19 cellular contexts compared by ENCODE assay signal in the genomic region with DNA sequence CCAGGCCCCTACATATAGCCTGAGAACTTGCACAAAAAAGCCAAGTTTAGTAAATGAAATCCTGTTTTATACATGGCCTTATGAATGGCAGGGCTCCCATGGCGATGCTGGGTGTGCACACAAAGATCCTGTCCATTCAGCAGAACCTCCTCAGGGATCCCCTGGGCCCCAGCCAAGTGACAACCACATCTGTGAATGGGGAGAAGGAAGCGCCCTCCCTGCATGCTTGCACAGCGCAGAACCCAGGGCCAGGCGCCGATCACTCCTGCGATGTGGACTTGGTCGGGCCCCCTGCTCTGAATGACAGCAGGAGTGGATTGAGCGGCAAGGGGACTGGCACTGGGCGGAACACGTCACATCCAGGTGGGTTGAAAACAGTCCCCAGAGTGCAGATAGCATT. TPM values are rescaled to one million over a fixed set of nuclear protein-coding genes. Genes with fewer than 3 reads are reported as not detected.
DNase-seq lines count a peak whose midpoint lies in the region; ATAC-seq, FAIRE-seq and TF ChIP-seq lines count a peak whose summit lies in the region.
"Had no signal": no experiment of that assay in that cellular context is flagged by ENCODE, and none has a peak within 500 bp of the region (broad histone marks: within the 10 kb centered on the region; RNA-seq: fewer than 3 reads in every experiment).

No MANE protein-coding gene starts in this region.

- no peaks in the 10 kb centered on the region for H3K9me3 Mint-ChIP-seq in T-helper 2 cell treated with Interferon-gamma antibody and Interleukin-4, amounts not matched to agents 5 μg/mL and 100 μg/mL, for 36 hours
- H3K9me3 Mint-ChIP-seq: activated B cell treated with CpG ODN at 0.5 μM for 24 hours; activated naive CD4-positive, alpha-beta T cell treated with anti-CD3 and anti-CD28 coated beads, Interleukin-2, amount 50 U/mL, for 24 hours; natural killer cell had no signal

- BruUV-seq in GM12878 (replicated peaks; lab: Mats Ljungman, UMichigan) = no TSS peak

- H3K27ac ChIP-seq in GM12878 (ENCODE audit: control insufficient read depth, insufficient read depth) (no peak overlapping the region), lung (ENCODE audit: low read depth in 1 of 2, low read length in 1 of 2) (peak overlapping the region in 1 of 2 donors; percentile 62), transverse colon (peak overlapping the region in 2 of 4 donors; percentile 1 to 38)

- H3K27me3 ChIP-seq in GM12878 (replicated peaks in 1 of 2; ENCODE audit: control insufficient read depth in 2 of 2, insufficient read depth in 2 of 2, low read length in 1 of 2) (peaks cover 0 to 1% of the 10 kb centered on the region in 2 experiments; a peak in 2 of 4 replicates), lung (ENCODE audit: control insufficient read depth, insufficient read depth) (no peaks in the 10 kb centered on the region), transverse colon (no peaks in the 10 kb centered on the region)

- no peak for FAIRE-seq in GM12878 (lab: Jason Lieb, UNC)
- FAIRE-seq: D721Med had no signal

- H3K4me3 Mint-ChIP-seq in T-helper 2 cell treated with Interferon-gamma antibody and Interleukin-4, amounts not matched to agents 5 μg/mL and 100 μg/mL, for 36 hours = no peak overlapping the region
- H3K4me3 Mint-ChIP-seq: activated B cell treated with CpG ODN at 0.5 μM for 24 hours; activated naive CD4-positive, alpha-beta T cell treated with anti-CD3 and anti-CD28 coated beads, Interleukin-2, amount 50 U/mL, for 24 hours; natural killer cell had no signal

- H3K4me3 ChIP-seq in GM12878 = no peak overlapping the region
- no peak overlapping the region for H3K4me3 ChIP-seq in lung
- H3K4me3 ChIP-seq in transverse colon = no peak overlapping the region
- H3K4me3 ChIP-seq: skin epidermis had no signal

- no peaks in the 10 kb centered on the region for H3K4me1 Mint-ChIP-seq in T-helper 2 cell treated with Interferon-gamma antibody and Interleukin-4, amounts not matched to agents 5 μg/mL and 100 μg/mL, for 36 hours (ENCODE audit: low read depth)
- H3K4me1 Mint-ChIP-seq: natural killer cell had no signal

- CTCF ChIA-PET in GM12878 (lab: Yijun Ruan, JAX) = interaction anchor here (1.7 to 15.4 kb wide), 2 partner anchors 22 to 105 kb away, joined by 3 to 261 read pairs; a partner anchor contains a TSS

- no peak overlapping the region for H3K27ac Mint-ChIP-seq in T-helper 2 cell treated with Interferon-gamma antibody and Interleukin-4, amounts not matched to agents 5 μg/mL and 100 μg/mL, for 36 hours
- H3K27ac Mint-ChIP-seq: activated B cell treated with CpG ODN at 0.5 μM for 24 hours; activated naive CD4-positive, alpha-beta T cell treated with anti-CD3 and anti-CD28 coated beads, Interleukin-2, amount 50 U/mL, for 24 hours; natural killer cell had no signal

- no peak overlapping the region for H3K9ac ChIP-seq in GM12878 (ENCODE audit: control insufficient read depth, insufficient read depth, low read length)

- intact Hi-C loops in GM12878 (cut with micrococcal nuclease; ENCODE audit: unreplicated experiment) = no loop called here
- intact Hi-C loops in transverse colon (cut with DNase I; ENCODE audit: low total_unique reads) = no loop called here

- SMC1A ChIA-PET in GM12878 (lab: Charles Lee; ENCODE audit: uncharacterized antibody, unreplicated experiment) = interaction anchor here (11.6 kb wide), 1 partner anchor 32 kb away, joined by 180 read pairs; no protein-coding TSS in a partner anchor

- WGBS in GM12878 (ENCODE audit: insufficient coverage, insufficient replicate concordance, low lambda C conversion rate, missing lambda C conversion rate) = 75% methylated on average over 10 of the region's 10 CpGs
- WGBS in lung, 2 donors = 65 to 66% methylated on average over 10 of the region's 10 CpGs
- WGBS in transverse colon (ENCODE audit: low coverage in 1 of 2), 2 donors = 71% methylated on average over 10 of the region's 10 CpGs; no CpG with 5 or more reads in 1 of the 2 donors

- TF ChIP-seq CTCF in GM12878 (IDR thresholded peaks at IDR 0.05 in 2 of 3, conservative IDR thresholded peaks at IDR 0.05 in 1 of 3; ENCODE audit: control insufficient read depth in 2 of 3, extremely low read depth in 1 of 3, insufficient read depth in 1 of 3, low read depth in 3 of 3, low read length in 3 of 3) = no peak
- TF ChIP-seq CTCF in lung (IDR thresholded peaks at IDR 0.05; ENCODE audit: control extremely low read depth, extremely low read depth) = no peak
- no peak for TF ChIP-seq CTCF in transverse colon (IDR thresholded peaks at IDR 0.05)
- TF ChIP-seq CTCF in GM13976 (IDR thresholded peaks at IDR 0.05; ENCODE audit: borderline replicate concordance, control extremely low read depth, extremely low read depth, insufficient read depth, missing control alignments) = no peak

- H3K4me1 ChIP-seq in GM12878 (ENCODE audit: control insufficient read depth, insufficient read depth, low read length) (0 out of 2 replicates have a peak, but pooled peaks cover 3% of the 10 kb centered on the region), lung (ENCODE audit: control insufficient read depth in 2 of 2, insufficient read depth in 2 of 2, low read length in 2 of 2) (peaks cover 4 to 32% of the 10 kb centered on the region in 2 donors), transverse colon (peaks cover 23 to 64% (median 37%) of the 10 kb centered on the region in 4 donors)

- peak; percentile 55 for DNase-seq in NCI-H82 (lab: John Stamatoyannopoulos, UW)
- DNase-seq in NCI-H82 treated with DMSO at 0.1 percent for 48 hours (lab: John Stamatoyannopoulos, UW; ENCODE audit: unreplicated experiment) = no peak
- DNase-seq in GM12878 (ENCODE audit: low read depth, low spot score) = no peak
- DNase-seq in lung (ENCODE audit: low spot score) = peak; percentile 52
- DNase-seq in transverse colon = peak; percentile 39
- DNase-seq in NCI-H1417 (lab: John Stamatoyannopoulos, UW) = no peak
- DNase-seq in T-helper 2 cell treated with Interferon-gamma antibody and Interleukin-4, amounts not matched to agents 5 μg/mL and 100 μg/mL, for 36 hours (ENCODE audit: low spot score) = no peak
- no peak for DNase-seq in GM13976 (ENCODE audit: low spot score)
- DNase-seq: activated B cell treated with CpG ODN at 0.5 μM for 24 hours; activated CD8-positive, alpha-beta memory T cell treated with anti-CD3 and anti-CD28 coated beads, Interleukin-2, amount 50 U/mL, for 4 hours; central memory CD4-positive, alpha-beta T cell; erythroblast; natural killer cell; NCI-H2227 treated with DMSO at 0.1 percent for 48 hours; OCI-M1 had no signal

- no peak overlapping the region for H2AFZ ChIP-seq in GM12878 (ENCODE audit: control insufficient read depth, low read depth, low read length)

- H3K79me2 ChIP-seq in GM12878 (ENCODE audit: control insufficient read depth, insufficient read depth, low read length) = no peaks in the 10 kb centered on the region

- TF ChIP-seq RAD21 in GM12878 (IDR thresholded peaks at IDR 0.05; ENCODE audit: insufficient read depth, low read depth, low read length) = no peak

- H3K9me3 ChIP-seq in GM12878 (replicated peaks; ENCODE audit: control insufficient read depth, insufficient read depth, low read length) = no peaks in the 10 kb centered on the region
- no peaks in the 10 kb centered on the region for H3K9me3 ChIP-seq in lung (ENCODE audit: control insufficient read depth in 2 of 2, insufficient read depth in 1 of 2, low read length in 1 of 2)
- H3K9me3 ChIP-seq in transverse colon = no peaks in the 10 kb centered on the region

- H3K27me3 Mint-ChIP-seq in T-helper 2 cell treated with Interferon-gamma antibody and Interleukin-4, amounts not matched to agents 5 μg/mL and 100 μg/mL, for 36 hours (ENCODE audit: low read depth) = peaks cover 2% of the 10 kb centered on the region
- H3K27me3 Mint-ChIP-seq: activated naive CD4-positive, alpha-beta T cell treated with anti-CD3 and anti-CD28 coated beads, Interleukin-2, amount 50 U/mL, for 24 hours had no signal

- H3K36me3 ChIP-seq in GM12878 (ENCODE audit: control insufficient read depth in 2 of 2, insufficient read depth in 2 of 2, low read length in 1 of 2) (peaks cover 0 to 5% of the 10 kb centered on the region in 2 experiments; a peak in 1 of 4 replicates), lung (ENCODE audit: control insufficient read depth in 2 of 2, insufficient read depth in 2 of 2, low read length in 2 of 2) (peaks cover 0 to 1% of the 10 kb centered on the region in 2 donors), transverse colon (no peaks in the 10 kb centered on the region)

- RAD21 ChIA-PET in GM12878 (lab: Charles Lee; ENCODE audit: unreplicated experiment) = interaction anchor here (7.9 kb wide), 1 partner anchor 33 kb away, joined by 254 read pairs; no protein-coding TSS in a partner anchor

- in situ Hi-C loops in GM12878 (cut with MboI) (no loop called here), transverse colon (cut with MboI; ENCODE audit: low pct_ligation_motif_present in 1 of 4, low pct_unique_long_range_greater_than_20kb in 1 of 4, low sequenced_read_pairs in 3 of 4) (loop anchor here in 1 of 4 donors (5.0 kb wide), 1 partner anchor 33 kb away; no protein-coding TSS in a partner anchor), GM13976 (cut with MboI; ENCODE audit: low sequenced_read_pairs, unreplicated experiment) (no loop called here)

- no peak overlapping the region for H3K4me2 ChIP-seq in GM12878 (ENCODE audit: control insufficient read depth, insufficient read depth)

- H4K20me1 ChIP-seq in GM12878 (ENCODE audit: control insufficient read depth, insufficient read depth) = no peaks in the 10 kb centered on the region

- POLR2A ChIA-PET in GM12878 (lab: Charles Lee) = no interaction called here

- H3K36me3 Mint-ChIP-seq in T-helper 2 cell treated with Interferon-gamma antibody and Interleukin-4, amounts not matched to agents 5 μg/mL and 100 μg/mL, for 36 hours (ENCODE audit: low read depth) = peaks cover under 1% of the 10 kb centered on the region
- H3K36me3 Mint-ChIP-seq: activated naive CD4-positive, alpha-beta T cell treated with anti-CD3 and anti-CD28 coated beads, Interleukin-2, amount 50 U/mL, for 24 hours; natural killer cell had no signal

- peak; percentile 10; the same call in 1 of the 2 replicates for TF ChIP-seq POLR2A in GM12878 (IDR thresholded peaks at IDR 0.05; ENCODE audit: low read depth, low read length)
- TF ChIP-seq POLR2A in transverse colon (IDR thresholded peaks at IDR 0.05) = no peak

- TF ChIP-seq EP300 in GM12878 (IDR thresholded peaks at IDR 0.05; ENCODE audit: borderline replicate concordance in 1 of 2, control insufficient read depth in 1 of 2, low read depth in 2 of 2, low read length in 2 of 2) (no peak), transverse colon (IDR thresholded peaks at IDR 0.05; ENCODE audit: low read depth) (no peak)

- ATAC-seq in GM12878 (no peak), lung (ENCODE audit: insufficient read depth, low FRiP score) (no peak)
- ATAC-seq: left colon, natural killer cell had no signal

RNA-seq across cellular contexts. Expression of a gene that starts 4.5 kb away (rescaled TPM):
- 3.5 and 4.6 TPM in 2 replicates for total RNA-seq in GM12878 (2013; cell fraction: nucleolus; rRNA removed)
- total RNA-seq in GM12878 (2014; rRNA removed) = 0.44 TPM in 1 of 2 replicates, not detected in the other
- total RNA-seq in GM12878 (2014; rRNA removed; fragmentation: Illumina TruSeq; extraction: Trizol) = 0.23 TPM in 1 of 2 replicates, not detected in the other
- 0.66 and 1.2 TPM in 2 replicates for total RNA-seq in GM12878 (2021)
- 0.13 TPM for polyA plus RNA-seq in GM12878 (2011; ENCODE audit: low read depth)
- polyA plus RNA-seq in GM12878 (2011; rRNA removed) = 0.03 TPM in 1 of 2 replicates, not detected in the other
- 0.08 TPM in 1 of 2 replicates, not detected in the other for polyA plus RNA-seq in GM12878 (2011; cell fraction: cytosol; rRNA removed)
- polyA plus RNA-seq in GM12878 (2011; cell fraction: nucleus; rRNA removed) = 0.41 and 0.58 TPM in 2 replicates
- 0.88 and 1.3 TPM in 2 replicates for polyA plus RNA-seq in GM12878 (2012)
- polyA plus RNA-seq in GM12878 (2014; fragmentation: Illumina TruSeq; extraction: Trizol) = 0.06 TPM in 1 of 2 replicates, not detected in the other
- under 1 TPM in 1 of 2 experiments, not detected in 1; 0.07 TPM for polyA plus RNA-seq in GM12878 (2014; fragmentation: Nextera tagmentation; extraction: Ambion mirVana)
- 0.12 and 0.41 TPM in 2 replicates for polyA plus RNA-seq in GM12878 (2014; rRNA removed)
- under 1 TPM; 0.09 to 0.13 TPM for polyA plus RNA-seq in GM12878 (2016; fragmentation: Nextera tagmentation; extraction: Ambion mirVana)
- polyA minus RNA-seq in GM12878 (2011; rRNA and poly(A)+ RNA removed) = 0.46 TPM in 1 of 2 replicates, not detected in the other
- 0.53 TPM in 1 of 2 replicates, not detected in the other for polyA minus RNA-seq in GM12878 (2011; cell fraction: cytosol; rRNA and poly(A)+ RNA removed)
- polyA minus RNA-seq in GM12878 (2011; cell fraction: nucleus; rRNA and poly(A)+ RNA removed) = 0.12 TPM in 1 of 2 replicates, not detected in the other
- 10 to 100 TPM in 1 of 2 donors, 1 to 10 TPM in 1; 9.2 to 28.9 TPM for total RNA-seq in lung
- 10 to 100 TPM; 23.4 to 35.0 TPM for polyA plus RNA-seq in lung
- total RNA-seq in transverse colon = 10 to 100 TPM in 3 of 4 donors, 1 to 10 TPM in 1; 9.1 to 22.7 (median 14.5) TPM

RNA-seq across cellular contexts. Expression of a gene that starts 23.4 kb away (rescaled TPM):
- 54.0 and 61.9 TPM in 2 replicates for total RNA-seq in GM12878 (2013; cell fraction: nucleolus; rRNA removed)
- total RNA-seq in GM12878 (2014; rRNA removed) (34.0 and 36.2 TPM in 2 replicates), GM12878 (2014; rRNA removed; fragmentation: Illumina TruSeq; extraction: Trizol) (27.5 and 27.9 TPM in 2 replicates), GM12878 (2021) (49.2 and 57.3 TPM in 2 replicates), lung (10 to 100 TPM; 44.6 to 53.2 TPM), transverse colon (10 to 100 TPM; 29.1 to 50.9 (median 37.6) TPM)
- polyA plus RNA-seq in GM12878 (2011; ENCODE audit: low read depth) = 20.0 TPM
- polyA plus RNA-seq in GM12878 (2011; rRNA removed) (24.3 and 29.4 TPM in 2 replicates), GM12878 (2014; fragmentation: Illumina TruSeq; extraction: Trizol) (44.0 and 54.1 TPM in 2 replicates), GM12878 (2014; fragmentation: Nextera tagmentation; extraction: Ambion mirVana) (10 to 100 TPM; 14.7 to 15.0 TPM), GM12878 (2014; rRNA removed) (32.0 and 33.1 TPM in 2 replicates), GM12878 (2016; fragmentation: Nextera tagmentation; extraction: Ambion mirVana) (10 to 100 TPM; 56.8 to 60.0 TPM), lung (10 to 100 TPM; 21.5 to 25.0 TPM)
- polyA plus RNA-seq in GM12878 (2011; cell fraction: cytosol; rRNA removed) = 40.3 and 53.9 TPM in 2 replicates
- 79.8 and 81.5 TPM in 2 replicates for polyA plus RNA-seq in GM12878 (2011; cell fraction: nucleus; rRNA removed)
- polyA plus RNA-seq in GM12878 (2012) = 37.2 and 38.7 TPM in 2 replicates
- polyA minus RNA-seq in GM12878 (2011; rRNA and poly(A)+ RNA removed) = 28.1 and 45.1 TPM in 2 replicates
- 15.8 and 23.3 TPM in 2 replicates for polyA minus RNA-seq in GM12878 (2011; cell fraction: cytosol; rRNA and poly(A)+ RNA removed)
- 19.9 and 34.4 TPM in 2 replicates for polyA minus RNA-seq in GM12878 (2011; cell fraction: nucleus; rRNA and poly(A)+ RNA removed)

RNA-seq across cellular contexts. Expression of a gene that starts 44.3 kb away (rescaled TPM):
- 0.79 and 1.3 TPM in 2 replicates for total RNA-seq in GM12878 (2013; cell fraction: nucleolus; rRNA removed)
- total RNA-seq in GM12878 (2014; rRNA removed) (1.3 and 1.4 TPM in 2 replicates), GM12878 (2014; rRNA removed; fragmentation: Illumina TruSeq; extraction: Trizol) (0.18 and 0.49 TPM in 2 replicates), GM12878 (2021) (1.2 and 1.3 TPM in 2 replicates), lung (under 1 TPM in 1 of 2 donors, not detected in 1; 0.21 TPM), transverse colon (1 to 10 TPM in 1 of 4 donors, under 1 TPM in 2, not detected in 1; 0.48 to 3.0 (median 0.75) TPM)
- 0.33 TPM for polyA plus RNA-seq in GM12878 (2011; ENCODE audit: low read depth)
- polyA plus RNA-seq in GM12878 (2011; rRNA removed) (0.20 and 0.41 TPM in 2 replicates), GM12878 (2014; fragmentation: Illumina TruSeq; extraction: Trizol) (0.25 and 0.52 TPM in 2 replicates), GM12878 (2014; fragmentation: Nextera tagmentation; extraction: Ambion mirVana) (under 1 TPM; 0.13 TPM), GM12878 (2014; rRNA removed) (0.66 and 1.00 TPM in 2 replicates), GM12878 (2016; fragmentation: Nextera tagmentation; extraction: Ambion mirVana) (under 1 TPM; 0.64 to 0.95 TPM), lung (under 1 TPM; 0.24 to 0.27 TPM)
- polyA plus RNA-seq in GM12878 (2011; cell fraction: cytosol; rRNA removed) = 0.37 and 0.59 TPM in 2 replicates
- polyA plus RNA-seq in GM12878 (2011; cell fraction: nucleus; rRNA removed) = 0.96 and 1.4 TPM in 2 replicates
- polyA plus RNA-seq in GM12878 (2012) = 0.50 and 0.94 TPM in 2 replicates
- 0.44 and 0.82 TPM in 2 replicates for polyA minus RNA-seq in GM12878 (2011; rRNA and poly(A)+ RNA removed)
- not detected in 2 replicates for polyA minus RNA-seq in GM12878 (2011; cell fraction: cytosol; rRNA and poly(A)+ RNA removed)
- 0.24 and 0.67 TPM in 2 replicates for polyA minus RNA-seq in GM12878 (2011; cell fraction: nucleus; rRNA and poly(A)+ RNA removed)

RNA-seq across cellular contexts. Expression of a gene that starts 48.5 kb away (rescaled TPM):
- 81.0 and 93.1 TPM in 2 replicates for total RNA-seq in GM12878 (2013; cell fraction: nucleolus; rRNA removed)
- total RNA-seq in GM12878 (2014; rRNA removed) (53.8 and 56.5 TPM in 2 replicates), GM12878 (2014; rRNA removed; fragmentation: Illumina TruSeq; extraction: Trizol) (53.4 and 55.5 TPM in 2 replicates), GM12878 (2021) (46.2 and 49.5 TPM in 2 replicates), lung (10 to 100 TPM in 1 of 2 donors, 1 to 10 TPM in 1; 9.7 to 14.2 TPM), transverse colon (10 to 100 TPM in 1 of 4 donors, 1 to 10 TPM in 3; 3.0 to 17.5 (median 6.2) TPM)
- polyA plus RNA-seq in GM12878 (2011; ENCODE audit: low read depth) = 11.7 TPM
- polyA plus RNA-seq in GM12878 (2011; rRNA removed) (75.3 and 93.0 TPM in 2 replicates), GM12878 (2014; fragmentation: Illumina TruSeq; extraction: Trizol) (121 and 146 TPM in 2 replicates), GM12878 (2014; fragmentation: Nextera tagmentation; extraction: Ambion mirVana) (1 to 10 TPM; 4.2 to 8.7 TPM), GM12878 (2014; rRNA removed) (55.8 and 56.3 TPM in 2 replicates), GM12878 (2016; fragmentation: Nextera tagmentation; extraction: Ambion mirVana) (100 to 1,000 TPM; 112 to 115 TPM), lung (1 to 10 TPM; 4.5 to 9.2 TPM)
- polyA plus RNA-seq in GM12878 (2011; cell fraction: cytosol; rRNA removed) = 76.4 and 81.2 TPM in 2 replicates
- 87.8 and 107 TPM in 2 replicates for polyA plus RNA-seq in GM12878 (2011; cell fraction: nucleus; rRNA removed)
- polyA plus RNA-seq in GM12878 (2012) = 22.4 and 27.2 TPM in 2 replicates
- polyA minus RNA-seq in GM12878 (2011; rRNA and poly(A)+ RNA removed) = 89.5 and 104 TPM in 2 replicates
- polyA minus RNA-seq in GM12878 (2011; cell fraction: cytosol; rRNA and poly(A)+ RNA removed) = 20.0 and 23.6 TPM in 2 replicates
- 37.4 and 51.2 TPM in 2 replicates for polyA minus RNA-seq in GM12878 (2011; cell fraction: nucleus; rRNA and poly(A)+ RNA removed)

Comparison
In these comparisons a context has a peak if more than half of its experiments do, and no peak if none do; other contexts are left out.
1. DNase-seq: peak in NCI-H82 (single experiment), lung (single experiment) and transverse colon (single experiment); none in NCI-H82 treated with DMSO at 0.1 percent for 48 hours (single experiment), GM12878 (single experiment), NCI-H1417 (0 of 3), T-helper 2 cell treated with Interferon-gamma antibody and Interleukin-4, amounts not matched to agents 5 μg/mL and 100 μg/mL, for 36 hours (single experiment) and GM13976 (single experiment).